8 cellular contexts compared by ENCODE assay signal in genomic region chr3:149752051-149752787, GRCh38. TPM values are rescaled to one million over a fixed set of nuclear protein-coding genes. Genes with fewer than 3 reads are reported as not detected.
A peak's percentile ranks its signal among the peaks of the same experiment; 100 is the strongest.
DNase-seq lines count a peak whose midpoint lies in the region; ATAC-seq and TF ChIP-seq lines count a peak whose summit lies in the region.

TSS of gene COMMD2 (minus strand) at chr3:149752489. CDS start at chr3:149752444, 45 bp downstream.

- no peaks in the 10 kb centered on the region for H3K4me1 ChIP-seq in HUES6 (ENCODE audit: control insufficient read depth, insufficient read depth, low read length)
- H3K4me1 ChIP-seq in OCI-LY1 (ENCODE audit: insufficient read depth, low read length, severe bottlenecking), result peaks cover 17% of the 10 kb centered on the region

- H3F3A ChIP-seq in OCI-LY1 (ENCODE audit: insufficient read depth, low read length), result no peaks in the 10 kb centered on the region

- H3K36me3 ChIP-seq in HUES6 (ENCODE audit: control insufficient read depth, insufficient read depth, low read length), result peaks cover 29% of the 10 kb centered on the region
- H3K36me3 ChIP-seq in OCI-LY1 (ENCODE audit: insufficient read depth, low read length), result peaks cover 30% of the 10 kb centered on the region

- H4K20me1 ChIP-seq in OCI-LY1 (ENCODE audit: insufficient read depth, low read length), result no peaks in the 10 kb centered on the region

- no peaks in the 10 kb centered on the region for H3K9me3 ChIP-seq in HUES6 (ENCODE audit: control insufficient read depth, insufficient read depth, low read depth, low read length)
- H3K9me3 ChIP-seq in OCI-LY1 (ENCODE audit: low read length), result no peaks in the 10 kb centered on the region

- H3K27me3 ChIP-seq in HUES6 (ENCODE audit: control insufficient read depth, insufficient read depth, low read length) (no peaks in the 10 kb centered on the region), OCI-LY1 (ENCODE audit: insufficient read depth, low read length) (no peaks in the 10 kb centered on the region)

- H3K9me2 ChIP-seq in OCI-LY1 (ENCODE audit: low read depth, low read length), result no peaks in the 10 kb centered on the region

- ATAC-seq in GM21423 (IDR thresholded peaks at IDR 0.05; ENCODE audit: unreplicated experiment), result peak; percentile 99

- peak within 1 kb of the TSS; percentile 80 for H3K4me2 ChIP-seq in OCI-LY1 (ENCODE audit: low read length)

- peak within 1 kb of the TSS; percentile 100 for H2AFZ ChIP-seq in OCI-LY1 (ENCODE audit: low read length)

- peak; percentile 67 for TF ChIP-seq CTCF in OCI-LY1 (IDR thresholded peaks at IDR 0.05; ENCODE audit: low read length)

- peak within 1 kb of the TSS; percentile 95 for H3K4me3 ChIP-seq in HUES6 (ENCODE audit: low read depth, low read length)
- H3K4me3 ChIP-seq in OCI-LY1 (ENCODE audit: low read depth, low read length, poor library complexity, severe bottlenecking), result peak within 1 kb of the TSS; percentile 83

- H3K9ac ChIP-seq in HUES6 (ENCODE audit: low read length) (peak within 1 kb of the TSS; percentile 91), OCI-LY1 (ENCODE audit: low read length) (peak within 1 kb of the TSS; percentile 80)

- H3K27ac ChIP-seq in HUES6 (ENCODE audit: low read depth, low read length), result peak within 1 kb of the TSS; percentile 45
- H3K27ac ChIP-seq in OCI-LY1 (ENCODE audit: low read depth, low read length, poor library complexity, severe bottlenecking), result no peak within 1 kb of the TSS
- peak within 1 kb of the TSS; percentile 51 for H3K27ac ChIP-seq in epithelial cell of prostate

- DNase-seq in DMS 273 (lab: John Stamatoyannopoulos, UW; ENCODE audit: unreplicated experiment), result peak; percentile 98
- peak; percentile 77 for DNase-seq in activated T-cell treated with anti-CD3 and anti-CD28 coated beads for 24 hours (ENCODE audit: low read depth)
- peak; percentile 46 for DNase-seq in epithelial cell of prostate (ENCODE audit: low read depth, low spot score)
- peak; percentile 76 for DNase-seq in mucosa of gallbladder (ENCODE audit: low spot score)
- DNase-seq in stimulated activated CD8-positive, alpha-beta memory T cell treated with anti-CD3 and anti-CD28 coated beads, Interleukin-4, amount 100 ng/mL, for 4 hours (ENCODE audit: low read depth in 2 of 2, low spot score in 1 of 2), result peak; percentile 40 to 43

- 0 out of 2 replicates have a peak, but pooled peaks cover 3% of the 10 kb centered on the region for H3K79me2 ChIP-seq in OCI-LY1 (ENCODE audit: insufficient read depth, low read length)

RNA-seq across cellular contexts. Expression of gene COMMD2, which starts in this region (rescaled TPM):
- 27.5 TPM for total RNA-seq in mucosa of gallbladder

Comparison
In these comparisons a context has a peak if more than half of its experiments do, and no peak if none do; other contexts are left out.
1. DNase-seq: peak in every context shown above with its lines; median percentile 98 in DMS 273; 77 in activated T-cell treated with anti-CD3 and anti-CD28 coated beads for 24 hours; 76 in mucosa of gallbladder; 46 in epithelial cell of prostate; 42 in stimulated activated CD8-positive, alpha-beta memory T cell treated with anti-CD3 and anti-CD28 coated beads, Interleukin-4, amount 100 ng/mL, for 4 hours.